8 cellular contexts compared by ENCODE assay signal in genomic region chr15:31215490-31216209, GRCh38.
DNase-seq lines count a peak whose midpoint lies in the region; ATAC-seq lines count a peak whose summit lies in the region.

No MANE protein-coding gene starts in this region.

- no peak overlapping the region for H3K4ac ChIP-seq in mesendoderm (ENCODE audit: low read depth, low read length)

- DNase-seq in Ammon's horn (ENCODE audit: low spot score) = peak; percentile 82
- peak; percentile 77 for DNase-seq in NCI-H748 (lab: John Stamatoyannopoulos, UW; ENCODE audit: unreplicated experiment)
- DNase-seq in activated CD8-positive, alpha-beta memory T cell treated with anti-CD3 and anti-CD28 coated beads for 24 hours = peak; percentile 94
- DNase-seq in effector memory CD4-positive, alpha-beta T cell = peak; percentile 57 to 67 (median 64)
- DNase-seq in mesendoderm = peak; percentile 66
- peak; percentile 66 for DNase-seq in stimulated activated CD8-positive, alpha-beta memory T cell treated with anti-CD3 and anti-CD28 coated beads, Interleukin-15, amount 100 ng/mL, for 24 hours (ENCODE audit: low read depth)

- peak overlapping the region; percentile 78 for H3K56ac ChIP-seq in mesendoderm (ENCODE audit: low read length)

- no peaks in the 10 kb centered on the region for H3K9me3 ChIP-seq in effector memory CD4-positive, alpha-beta T cell (ENCODE audit: control insufficient read depth, low read length)

- H3K9ac ChIP-seq in mesendoderm (ENCODE audit: low read length) = peak overlapping the region; percentile 55

- no peak overlapping the region for H4K5ac ChIP-seq in mesendoderm (ENCODE audit: low read length)

- ATAC-seq in GM19023 (IDR thresholded peaks at IDR 0.05; ENCODE audit: unreplicated experiment) = peak; percentile 78
- peak; percentile 68 for ATAC-seq in HG03196 (IDR thresholded peaks at IDR 0.05; ENCODE audit: unreplicated experiment)

- H3K4me1 ChIP-seq in effector memory CD4-positive, alpha-beta T cell (ENCODE audit: control insufficient read depth, insufficient read depth, low read length, poor library complexity, severe bottlenecking) = peaks cover 20% of the 10 kb centered on the region
- no peaks in the 10 kb centered on the region for H3K4me1 ChIP-seq in mesendoderm (ENCODE audit: control insufficient read depth, low read depth, low read length)

- peak overlapping the region; percentile 74 for H3K27ac ChIP-seq in effector memory CD4-positive, alpha-beta T cell (ENCODE audit: insufficient read depth, low read length, poor library complexity, severe bottlenecking)
- H3K27ac ChIP-seq in mesendoderm (ENCODE audit: low read depth, low read length) = no peak overlapping the region

- no peak overlapping the region for H2BK15ac ChIP-seq in mesendoderm (replicated peaks; ENCODE audit: low read depth)

- no peaks in the 10 kb centered on the region for H3K27me3 ChIP-seq in effector memory CD4-positive, alpha-beta T cell (replicated peaks; ENCODE audit: control insufficient read depth, insufficient read depth, low read length, poor library complexity, severe bottlenecking)
- H3K27me3 ChIP-seq in mesendoderm (ENCODE audit: insufficient read depth, low read length, poor library complexity) = no peaks in the 10 kb centered on the region

- no peak overlapping the region for H2BK5ac ChIP-seq in mesendoderm (ENCODE audit: low read length)

- H3K23ac ChIP-seq in mesendoderm (ENCODE audit: low read length) = no peak overlapping the region

- no peaks in the 10 kb centered on the region for H3K36me3 ChIP-seq in effector memory CD4-positive, alpha-beta T cell (ENCODE audit: control insufficient read depth, insufficient read depth, low read length)
- H3K36me3 ChIP-seq in mesendoderm (ENCODE audit: control insufficient read depth, insufficient read depth, low read length) = no peaks in the 10 kb centered on the region

- H2BK120ac ChIP-seq in mesendoderm (ENCODE audit: low read depth, low read length) = no peak overlapping the region

- no peaks in the 10 kb centered on the region for H3K79me1 ChIP-seq in mesendoderm (ENCODE audit: low read length)

- no CpG with 5 or more reads among the region's 75 CpGs for WGBS in mesendoderm (ENCODE audit: extremely low coverage, insufficient coverage, low lambda C conversion rate)

- H2AK5ac ChIP-seq in mesendoderm (ENCODE audit: low read length) = no peak overlapping the region

- H3K4me2 ChIP-seq in mesendoderm (ENCODE audit: low read length) = peak overlapping the region; percentile 54

- H3K4me3 ChIP-seq in effector memory CD4-positive, alpha-beta T cell (ENCODE audit: insufficient read depth, low read depth, low read length, poor library complexity, severe bottlenecking) = peak overlapping the region; percentile 46
- H3K4me3 ChIP-seq in mesendoderm (ENCODE audit: low read length) = peak overlapping the region; percentile 7

- peak overlapping the region; percentile 7 for H3K18ac ChIP-seq in mesendoderm (ENCODE audit: low read length)

- no peak overlapping the region for H4K8ac ChIP-seq in mesendoderm (ENCODE audit: low read depth, low read length)

- H3K79me2 ChIP-seq in mesendoderm (ENCODE audit: control insufficient read depth, insufficient read depth, low read length) = no peaks in the 10 kb centered on the region
